ENCODE assay signal across 1 cellular context in the genomic region with DNA sequence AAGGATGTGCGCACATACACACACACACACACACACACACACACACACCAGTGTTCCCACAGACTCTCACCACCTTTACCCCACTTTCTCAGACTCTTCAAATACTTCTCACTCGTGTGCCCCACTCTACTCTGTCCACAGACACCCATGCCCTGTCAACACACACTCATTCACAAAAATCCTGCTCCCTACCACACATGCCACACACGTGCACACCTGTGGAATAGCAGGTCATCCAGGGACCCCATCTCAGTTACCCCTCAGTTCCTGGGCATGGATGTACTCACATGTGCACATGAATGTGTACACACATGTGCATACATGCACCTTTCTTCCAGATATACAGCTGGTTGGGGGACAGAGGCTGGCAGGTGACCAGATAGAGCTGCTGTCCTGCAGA.
TF ChIP-seq lines count a peak whose summit lies in the region.

No MANE protein-coding gene starts in this region.

TF ChIP-seq in HepG2, 621 proteins besides CTCF, POLR2A, EP300 and RAD21 (continued from another document):
- TF ChIP-seq, protein P1, sequence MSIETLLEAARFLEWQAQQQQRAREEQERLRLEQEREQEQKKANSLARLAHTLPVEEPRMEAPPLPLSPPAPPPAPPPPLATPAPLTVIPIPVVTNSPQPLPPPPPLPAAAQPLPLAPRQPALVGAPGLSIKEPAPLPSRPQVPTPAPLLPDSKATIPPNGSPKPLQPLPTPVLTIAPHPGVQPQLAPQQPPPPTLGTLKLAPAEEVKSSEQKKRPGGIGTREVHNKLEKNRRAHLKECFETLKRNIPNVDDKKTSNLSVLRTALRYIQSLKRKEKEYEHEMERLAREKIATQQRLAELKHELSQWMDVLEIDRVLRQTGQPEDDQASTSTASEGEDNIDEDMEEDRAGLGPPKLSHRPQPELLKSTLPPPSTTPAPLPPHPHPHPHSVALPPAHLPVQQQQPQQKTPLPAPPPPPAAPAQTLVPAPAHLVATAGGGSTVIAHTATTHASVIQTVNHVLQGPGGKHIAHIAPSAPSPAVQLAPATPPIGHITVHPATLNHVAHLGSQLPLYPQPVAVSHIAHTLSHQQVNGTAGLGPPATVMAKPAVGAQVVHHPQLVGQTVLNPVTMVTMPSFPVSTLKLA (IDR thresholded peaks at IDR 0.05), result peak; percentile 78
TF ChIP-seq in HepG2: peak in this region for 1.
